In genomic region chr6:134216304-134217029, GRCh38 we compare ENCODE assay signal across 10 cellular contexts.
DNase-seq lines count a peak whose midpoint lies in the region; ATAC-seq and TF ChIP-seq lines count a peak whose summit lies in the region.
"Had no signal": no experiment of that assay in that cellular context is flagged by ENCODE, and none has a peak within 500 bp of the region (broad histone marks: within the 10 kb centered on the region; RNA-seq: fewer than 3 reads in every experiment).

No MANE protein-coding gene starts in this region.

- H2AFZ ChIP-seq in Loucy (ENCODE audit: low read length) (peak overlapping the region; percentile 46; the same call in 1 of the 2 replicates), osteoblast (ENCODE audit: low read length) (peak overlapping the region; percentile 31)

- H3K36me3 Mint-ChIP-seq in activated T-helper 17 cell treated with anti-CD3 and anti-CD28 coated beads, Interleukin-2, amount 50 U/mL, for 72 hours (ENCODE audit: low read depth) = no peaks in the 10 kb centered on the region
- H3K36me3 Mint-ChIP-seq in activated naive CD4-positive, alpha-beta T cell treated with anti-CD3 and anti-CD28 coated beads, Interleukin-2, amount 10 ng/mL, durations not matched to agents 7 days and 5 days = peaks cover 8% of the 10 kb centered on the region

- peaks cover 5% of the 10 kb centered on the region for H3K4me1 ChIP-seq in Loucy (ENCODE audit: insufficient read depth, low read length, poor library complexity, severe bottlenecking)
- H3K4me1 ChIP-seq in osteoblast (ENCODE audit: insufficient read depth, low read length) = peaks cover 12% of the 10 kb centered on the region

- H3K9me2 ChIP-seq in Loucy (replicated peaks; ENCODE audit: low read depth, low read length) = no peaks in the 10 kb centered on the region

- peak; percentile 61 for ATAC-seq in GM18498 (IDR thresholded peaks at IDR 0.05; ENCODE audit: unreplicated experiment)
- no peak for ATAC-seq in activated T-helper 17 cell treated with anti-CD3 and anti-CD28 coated beads, Interleukin-2, amount 50 U/mL, for 72 hours (replicated peaks)

- DNase-seq in osteoblast (ENCODE audit: insufficient read length, low spot score, missing footprints) (peak; percentile 66), NCI-H226 (no peak), NCI-H510A treated with DMSO at 0.1 percent for 48 hours (lab: John Stamatoyannopoulos, UW) (no peak), iPS-NIHi7 (ENCODE audit: extremely low spot score) (no peak)
- no peak for DNase-seq in activated naive CD4-positive, alpha-beta T cell treated with anti-CD3 and anti-CD28 coated beads, Interleukin-2, amount 10 ng/mL, durations not matched to agents 7 days and 5 days
- DNase-seq: C1 segment of cervical spinal cord had no signal

- no peaks in the 10 kb centered on the region for H3K36me3 ChIP-seq in Loucy (ENCODE audit: insufficient read depth, low read length)
- H3K36me3 ChIP-seq in osteoblast (ENCODE audit: insufficient read depth, low read length) = no peaks in the 10 kb centered on the region

- H3K9me3 ChIP-seq in Loucy (ENCODE audit: insufficient read depth, low read depth, low read length) (no peaks in the 10 kb centered on the region), osteoblast (ENCODE audit: low read depth, low read length) (no peaks in the 10 kb centered on the region)

- H3K4me3 ChIP-seq in Loucy (ENCODE audit: low read length, poor library complexity, severe bottlenecking) = no peak overlapping the region
- H3K4me3 ChIP-seq in osteoblast (ENCODE audit: insufficient read depth, low read length) = no peak overlapping the region

- H3K27ac ChIP-seq in osteoblast (ENCODE audit: low read depth, low read length) = peak overlapping the region; percentile 9

- peaks cover 5% of the 10 kb centered on the region for H3K9me3 Mint-ChIP-seq in activated T-helper 17 cell treated with anti-CD3 and anti-CD28 coated beads, Interleukin-2, amount 50 U/mL, for 72 hours
- H3K9me3 Mint-ChIP-seq in activated naive CD4-positive, alpha-beta T cell treated with anti-CD3 and anti-CD28 coated beads, Interleukin-2, amount 10 ng/mL, durations not matched to agents 7 days and 5 days = peaks cover 8% of the 10 kb centered on the region

- H4K20me1 ChIP-seq in Loucy (ENCODE audit: insufficient read depth, low read length, poor library complexity, severe bottlenecking) (no peaks in the 10 kb centered on the region), osteoblast (ENCODE audit: insufficient read depth, low read length) (no peaks in the 10 kb centered on the region)

- H3K4me2 ChIP-seq in Loucy (ENCODE audit: low read depth, low read length, poor library complexity, severe bottlenecking) (no peak overlapping the region), osteoblast (ENCODE audit: insufficient read depth, low read length) (no peak overlapping the region)

- CTCF ChIA-PET in activated naive CD4-positive, alpha-beta T cell treated with anti-CD3 and anti-CD28 coated beads, Interleukin-2, amount 10 ng/mL, durations not matched to agents 7 days and 5 days (lab: Charles Lee) = no interaction called here

- H3K27me3 Mint-ChIP-seq in activated T-helper 17 cell treated with anti-CD3 and anti-CD28 coated beads, Interleukin-2, amount 50 U/mL, for 72 hours = no peaks in the 10 kb centered on the region
- H3K27me3 Mint-ChIP-seq in activated naive CD4-positive, alpha-beta T cell treated with anti-CD3 and anti-CD28 coated beads, Interleukin-2, amount 10 ng/mL, durations not matched to agents 7 days and 5 days = no peaks in the 10 kb centered on the region

- TF ChIP-seq CTCF in Loucy (conservative IDR thresholded peaks at IDR 0.05; ENCODE audit: low read length) = no peak
- no peak for TF ChIP-seq CTCF in osteoblast (IDR thresholded peaks at IDR 0.05; ENCODE audit: extremely low read depth, low read depth, low read length)

- no peaks in the 10 kb centered on the region for H3K79me2 ChIP-seq in Loucy (ENCODE audit: insufficient read depth, low read length)
- H3K79me2 ChIP-seq in osteoblast (ENCODE audit: insufficient read depth, low read length) = no peaks in the 10 kb centered on the region

- H3K9ac ChIP-seq in Loucy (ENCODE audit: low read depth, low read length, poor library complexity, severe bottlenecking) = no peak overlapping the region

- no peak overlapping the region for H3K4me3 Mint-ChIP-seq in activated T-helper 17 cell treated with anti-CD3 and anti-CD28 coated beads, Interleukin-2, amount 50 U/mL, for 72 hours
- H3K4me3 Mint-ChIP-seq in activated naive CD4-positive, alpha-beta T cell treated with anti-CD3 and anti-CD28 coated beads, Interleukin-2, amount 10 ng/mL, durations not matched to agents 7 days and 5 days = no peak overlapping the region
- H3K4me3 Mint-ChIP-seq: T-helper 1 cell treated with Interleukin-12 subunit alpha and Interleukin-12 subunit beta and Interleukin-4 antibody, amounts not matched to agents 30 μg/mL and 1 μg/mL, for 36 hours had no signal

- peaks cover 5% of the 10 kb centered on the region for H3K4me1 Mint-ChIP-seq in activated T-helper 17 cell treated with anti-CD3 and anti-CD28 coated beads, Interleukin-2, amount 50 U/mL, for 72 hours
- H3K4me1 Mint-ChIP-seq in activated naive CD4-positive, alpha-beta T cell treated with anti-CD3 and anti-CD28 coated beads, Interleukin-2, amount 10 ng/mL, durations not matched to agents 7 days and 5 days = peaks cover 7% of the 10 kb centered on the region

- no peaks in the 10 kb centered on the region for H3K27me3 ChIP-seq in Loucy (ENCODE audit: insufficient read depth, low read length, poor library complexity, severe bottlenecking)
- H3K27me3 ChIP-seq in osteoblast (ENCODE audit: insufficient read depth, low read length) = no peaks in the 10 kb centered on the region

- peak overlapping the region; percentile 9 for H3K27ac Mint-ChIP-seq in activated T-helper 17 cell treated with anti-CD3 and anti-CD28 coated beads, Interleukin-2, amount 50 U/mL, for 72 hours
- H3K27ac Mint-ChIP-seq in activated naive CD4-positive, alpha-beta T cell treated with anti-CD3 and anti-CD28 coated beads, Interleukin-2, amount 10 ng/mL, durations not matched to agents 7 days and 5 days = no peak overlapping the region
- H3K27ac Mint-ChIP-seq: T-helper 1 cell treated with Interleukin-12 subunit alpha and Interleukin-12 subunit beta and Interleukin-4 antibody, amounts not matched to agents 30 μg/mL and 1 μg/mL, for 36 hours had no signal

- H3F3A ChIP-seq in Loucy (ENCODE audit: low read depth) = no peaks in the 10 kb centered on the region
